In genomic region chr11:78555592-78555991, GRCh38 we compare ENCODE assay signal across 27 cellular contexts.
"Had no signal": no experiment of that assay in that cellular context is flagged by ENCODE, and none has a peak within 500 bp of the region (broad histone marks: within the 10 kb centered on the region; RNA-seq: fewer than 3 reads in every experiment).

No MANE protein-coding gene starts in this region.

- H3K9me3 Mint-ChIP-seq: dendritic cell treated with granulocyte-macrophage colony-stimulating factor and Interleukin-4, amounts not matched to agents 40 ng/mL and 50 ng/mL, for 4 days; natural killer cell; stimulated activated effector memory CD8-positive, alpha-beta T cell treated with anti-CD3 and anti-CD28 coated beads, Interleukin-12 subunit alpha, Interleukin-12 subunit beta, amount 100 ng/mL, for 72 hours had no signal

- H3K27ac Mint-ChIP-seq: dendritic cell treated with granulocyte-macrophage colony-stimulating factor and Interleukin-4, amounts not matched to agents 40 ng/mL and 50 ng/mL, for 4 days; endodermal cell; natural killer cell; stimulated activated effector memory CD8-positive, alpha-beta T cell treated with anti-CD3 and anti-CD28 coated beads, Interleukin-12 subunit alpha, Interleukin-12 subunit beta, amount 100 ng/mL, for 72 hours had no signal

- H3K4me1 ChIP-seq: psoas muscle, thyroid gland had no signal

- H3K9me3 ChIP-seq: colonic mucosa, gastroesophageal sphincter, heart left ventricle, left lung, ovary, psoas muscle, sigmoid colon, stomach, thyroid gland, vagina had no signal

- ATAC-seq: esophagus mucosa; gastroesophageal sphincter; heart left ventricle; left lung; natural killer cell; psoas muscle; right cardiac atrium; stimulated activated effector memory CD8-positive, alpha-beta T cell treated with anti-CD3 and anti-CD28 coated beads, Interleukin-12 subunit alpha, Interleukin-12 subunit beta, amount 100 ng/mL, for 72 hours had no signal

- H3K27me3 Mint-ChIP-seq: dendritic cell treated with granulocyte-macrophage colony-stimulating factor and Interleukin-4, amounts not matched to agents 40 ng/mL and 50 ng/mL, for 4 days had no signal

- H3K27ac ChIP-seq: colonic mucosa, epithelial cell of prostate, gastroesophageal sphincter, heart left ventricle, hepatocyte, left lung, ovary, psoas muscle, sigmoid colon, stomach, thyroid gland, vagina had no signal

- H3K4me3 Mint-ChIP-seq: dendritic cell treated with granulocyte-macrophage colony-stimulating factor and Interleukin-4, amounts not matched to agents 40 ng/mL and 50 ng/mL, for 4 days; endodermal cell; natural killer cell; stimulated activated effector memory CD8-positive, alpha-beta T cell treated with anti-CD3 and anti-CD28 coated beads, Interleukin-12 subunit alpha, Interleukin-12 subunit beta, amount 100 ng/mL, for 72 hours had no signal

- H3K36me3 ChIP-seq: colonic mucosa, left lung, ovary, thyroid gland, vagina had no signal

- H3K27me3 ChIP-seq: colonic mucosa, gastroesophageal sphincter, heart left ventricle, hepatocyte, left lung, ovary, sigmoid colon, stomach, thyroid gland, vagina had no signal

- DNase-seq: colonic mucosa; effector CD8-positive, alpha-beta T cell; endodermal cell; foreskin fibroblast; heart left ventricle; kidney; left lung; mesendoderm; natural killer cell; occipital lobe; ovary; posterior cingulate gyrus; psoas muscle; right cardiac atrium; sigmoid colon; stimulated activated CD4-positive, alpha-beta T cell treated with anti-CD3 and anti-CD28 coated beads, Interleukin-2, amount 100 ng/mL, for 24 hours; stimulated activated CD4-positive, alpha-beta T cell treated with anti-CD3 and anti-CD28 coated beads, Interleukin-4, amount 100 ng/mL, for 24 hours; stomach; thyroid gland; trophoblast cell had no signal

- H3K4me3 ChIP-seq: colonic mucosa, gastroesophageal sphincter, heart left ventricle, hepatocyte, left lung, ovary, psoas muscle, sigmoid colon, stomach, thyroid gland, vagina had no signal
